Comparison of ENCODE assay signal across 1 cellular context in the genomic region with DNA sequence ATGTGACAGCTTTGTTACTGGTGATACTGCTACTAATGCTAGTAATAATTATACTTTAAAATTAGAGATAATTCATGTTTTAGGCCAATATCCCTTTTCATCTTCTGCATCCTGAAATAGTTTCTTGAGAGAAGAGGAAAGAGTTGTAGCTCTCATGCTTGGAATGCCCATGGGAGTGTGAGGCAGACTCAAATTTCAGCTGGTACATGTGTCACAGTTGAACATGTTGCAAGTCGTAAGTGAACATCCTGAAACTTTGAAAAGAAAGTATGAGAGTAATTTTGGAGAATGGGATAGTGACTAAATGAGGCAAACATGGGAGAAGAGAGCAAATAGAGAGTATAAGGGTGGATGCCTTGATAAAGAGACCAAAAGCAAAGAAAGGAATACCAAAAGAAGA.
TF ChIP-seq lines count a peak whose summit lies in the region.

No MANE protein-coding gene starts in this region.

TF ChIP-seq in IMR-90, 13 proteins besides CTCF, POLR2A, EP300 and RAD21:
- TF ChIP-seq MXI1 (IDR thresholded peaks at IDR 0.05; ENCODE audit: borderline replicate concordance, low read depth, low read length): no peak
- TF ChIP-seq CEBPB (IDR thresholded peaks at IDR 0.05; ENCODE audit: low read depth, low read length): peak; percentile 83
TF ChIP-seq in IMR-90: peak in this region for 1.
